Comparison of ENCODE assay signal across 1 cellular context in genomic region chr11:67634366-67635230, GRCh38.
TF ChIP-seq lines count a peak whose summit lies in the region.

No MANE protein-coding gene starts in this region.

TF ChIP-seq in GM12878, 131 proteins besides CTCF, POLR2A, EP300 and RAD21:
- TF ChIP-seq IRF4 (IDR thresholded peaks at IDR 0.05; ENCODE audit: low read depth, low read length) (no peak), ATF7 (IDR thresholded peaks at IDR 0.05; ENCODE audit: low read depth) (no peak), SMC3 (IDR thresholded peaks at IDR 0.05; ENCODE audit: borderline replicate concordance, low read length) (no peak), PKNOX1 (IDR thresholded peaks at IDR 0.05) (peak; percentile 10; the same call in 1 of the 2 replicates), RELB (IDR thresholded peaks at IDR 0.05; ENCODE audit: low read depth) (no peak), ATF2 (IDR thresholded peaks at IDR 0.05; ENCODE audit: low read length) (no peak)
TF ChIP-seq in GM12878: peak in this region for 1.
